Comparison of ENCODE assay signal across 1 cellular context in the genomic region with DNA sequence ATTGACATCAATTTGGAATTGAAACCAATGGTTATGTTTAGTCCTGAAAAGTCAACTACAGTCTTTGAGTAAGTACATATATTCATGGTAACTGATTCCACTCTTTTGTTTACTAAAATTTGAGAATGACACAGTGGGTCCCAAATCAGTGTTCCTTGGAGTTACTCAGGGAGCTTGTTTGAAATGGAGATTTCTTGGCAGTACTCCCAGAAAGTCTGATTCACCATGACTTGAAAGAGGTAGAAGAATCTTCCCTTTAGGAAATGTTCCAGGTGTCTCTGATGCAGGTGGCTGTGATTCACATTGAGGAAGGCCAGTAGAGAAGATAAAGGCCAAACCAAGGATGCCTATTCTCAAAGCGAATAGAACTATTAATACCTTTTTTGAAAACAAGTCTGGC.
TF ChIP-seq lines count a peak whose summit lies in the region.

No MANE protein-coding gene starts in this region.

TF ChIP-seq in IMR-90, 13 proteins besides CTCF, POLR2A, EP300 and RAD21 (continued from another document):
- TF ChIP-seq, protein P1, sequence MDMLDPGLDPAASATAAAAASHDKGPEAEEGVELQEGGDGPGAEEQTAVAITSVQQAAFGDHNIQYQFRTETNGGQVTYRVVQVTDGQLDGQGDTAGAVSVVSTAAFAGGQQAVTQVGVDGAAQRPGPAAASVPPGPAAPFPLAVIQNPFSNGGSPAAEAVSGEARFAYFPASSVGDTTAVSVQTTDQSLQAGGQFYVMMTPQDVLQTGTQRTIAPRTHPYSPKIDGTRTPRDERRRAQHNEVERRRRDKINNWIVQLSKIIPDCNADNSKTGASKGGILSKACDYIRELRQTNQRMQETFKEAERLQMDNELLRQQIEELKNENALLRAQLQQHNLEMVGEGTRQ (IDR thresholded peaks at IDR 0.05; ENCODE audit: low read depth, low read length): no peak
- no peak for TF ChIP-seq CEBPB (IDR thresholded peaks at IDR 0.05; ENCODE audit: low read depth, low read length)
- TF ChIP-seq CHD1 (IDR thresholded peaks at IDR 0.05; ENCODE audit: low read depth, low read length): no peak
- TF ChIP-seq RCOR1 (IDR thresholded peaks at IDR 0.05; ENCODE audit: insufficient replicate concordance, low read length): no peak
- no peak for TF ChIP-seq SMC3 (IDR thresholded peaks at IDR 0.05; ENCODE audit: low read depth, low read length)
- TF ChIP-seq BHLHE40 (IDR thresholded peaks at IDR 0.05; ENCODE audit: low read depth, low read length): no peak
